Comparison of ENCODE assay signal across 11 cellular contexts in the genomic region with DNA sequence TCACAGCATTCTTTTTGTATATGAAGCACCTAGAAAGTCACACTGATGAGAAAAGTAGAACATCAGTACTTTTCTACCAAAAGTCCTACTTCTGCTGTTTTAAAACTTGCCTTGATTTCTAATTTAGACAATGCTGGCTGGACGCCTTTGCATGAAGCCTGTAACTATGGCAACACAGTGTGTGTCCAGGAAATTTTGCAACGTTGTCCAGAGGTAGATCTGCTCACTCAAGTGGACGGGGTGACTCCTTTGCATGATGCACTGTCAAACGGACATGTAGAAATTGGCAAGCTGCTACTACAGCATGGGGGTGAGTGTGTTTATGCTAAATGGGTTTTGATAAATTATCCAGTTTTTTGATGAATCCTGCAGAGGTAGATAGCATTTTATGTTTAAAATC.
DNase-seq lines count a peak whose midpoint lies in the region; ATAC-seq and TF ChIP-seq lines count a peak whose summit lies in the region.
"Had no signal": no experiment of that assay in that cellular context is flagged by ENCODE, and none has a peak within 500 bp of the region (broad histone marks: within the 10 kb centered on the region; RNA-seq: fewer than 3 reads in every experiment).

No MANE protein-coding gene starts in this region.

- H3K27ac ChIP-seq in ascending aorta (no peak overlapping the region), Peyer's patch (no peak overlapping the region)

- H3K4me3 ChIP-seq in adipocyte (ENCODE audit: low read length) (no peak overlapping the region), ascending aorta (no peak overlapping the region), Peyer's patch (no peak overlapping the region)

- peaks cover 32% of the 10 kb centered on the region for H3K4me1 ChIP-seq in adipocyte (ENCODE audit: control insufficient read depth, insufficient read depth, low read length)
- no peaks in the 10 kb centered on the region for H3K4me1 ChIP-seq in ascending aorta
- no peaks in the 10 kb centered on the region for H3K4me1 ChIP-seq in Peyer's patch

- no peaks in the 10 kb centered on the region for H3K9me3 Mint-ChIP-seq in activated naive CD4-positive, alpha-beta T cell treated with anti-CD3 and anti-CD28 coated beads, Interleukin-2, amount 50 U/mL, for 72 hours
- H3K9me3 Mint-ChIP-seq: CD4-positive, alpha-beta T cell; T-helper 1 cell treated with Interleukin-12 subunit alpha and Interleukin-12 subunit beta and Interleukin-4 antibody, amounts not matched to agents 30 μg/mL and 1 μg/mL, for 36 hours had no signal

- DNase-seq in AG20443 (ENCODE audit: low spot score) (peak; percentile 18), NCI-H1092 (lab: John Stamatoyannopoulos, UW) (peak; percentile 29), adipocyte (ENCODE audit: low read depth) (peak; percentile 47), iris pigment epithelial cell (ENCODE audit: low read depth) (peak; percentile 94), ascending aorta (ENCODE audit: low spot score in 2 of 2) (no peak), Peyer's patch (no peak)
- DNase-seq in activated naive CD4-positive, alpha-beta T cell treated with anti-CD3 and anti-CD28 coated beads, Interleukin-2, amount 50 U/mL, for 72 hours (ENCODE audit: low spot score in 2 of 2), result no peak
- no peak for DNase-seq in activated CD8-positive, alpha-beta memory T cell treated with anti-CD3 and anti-CD28 coated beads for 24 hours
- DNase-seq: activated T-cell treated with anti-CD3 and anti-CD28 coated beads for 4 hours; CD4-positive, alpha-beta T cell had no signal

- no peak for ATAC-seq in activated naive CD4-positive, alpha-beta T cell treated with anti-CD3 and anti-CD28 coated beads, Interleukin-2, amount 50 U/mL, for 72 hours

- TF ChIP-seq CTCF in ascending aorta (IDR thresholded peaks at IDR 0.05) (no peak), Peyer's patch (IDR thresholded peaks at IDR 0.05) (no peak)

- H3K27me3 ChIP-seq in adipocyte (replicated peaks; ENCODE audit: control insufficient read depth, insufficient read depth, low read length) (no peaks in the 10 kb centered on the region), ascending aorta (no peaks in the 10 kb centered on the region), Peyer's patch (no peaks in the 10 kb centered on the region)

- no peak for TF ChIP-seq POLR2A in Peyer's patch (IDR thresholded peaks at IDR 0.05)

- intact Hi-C loops in ascending aorta (cut with DNase I), result no loop called here

- peaks cover 6% of the 10 kb centered on the region for H3K36me3 ChIP-seq in adipocyte (ENCODE audit: control insufficient read depth, insufficient read depth, low read length, severe bottlenecking)
- no peaks in the 10 kb centered on the region for H3K36me3 ChIP-seq in ascending aorta
- H3K36me3 ChIP-seq in Peyer's patch, result peaks cover 0 to 27% (median 0%) of the 10 kb centered on the region in 3 donors

- no peaks in the 10 kb centered on the region for H3K9me3 ChIP-seq in adipocyte (ENCODE audit: control insufficient read depth, low read length)
- H3K9me3 ChIP-seq in ascending aorta, result no peaks in the 10 kb centered on the region
- no peaks in the 10 kb centered on the region for H3K9me3 ChIP-seq in Peyer's patch

- H3K27ac Mint-ChIP-seq in activated naive CD4-positive, alpha-beta T cell treated with anti-CD3 and anti-CD28 coated beads, Interleukin-2, amount 50 U/mL, for 72 hours, result no peak overlapping the region
- H3K27ac Mint-ChIP-seq: CD4-positive, alpha-beta T cell; T-helper 1 cell treated with Interleukin-12 subunit alpha and Interleukin-12 subunit beta and Interleukin-4 antibody, amounts not matched to agents 30 μg/mL and 1 μg/mL, for 36 hours had no signal

- peaks cover 8 to 14% of the 10 kb centered on the region in 2 donors for H3K36me3 Mint-ChIP-seq in activated naive CD4-positive, alpha-beta T cell treated with anti-CD3 and anti-CD28 coated beads, Interleukin-2, amount 50 U/mL, for 72 hours

- H3K9ac ChIP-seq in adipocyte (ENCODE audit: low read length), result no peak overlapping the region

Comparison
In these comparisons a context has a peak if more than half of its experiments do, and no peak if none do; other contexts are left out.
1. DNase-seq: peak in AG20443 (single experiment), NCI-H1092 (single experiment), adipocyte (single experiment) and iris pigment epithelial cell (single experiment); none in activated naive CD4-positive, alpha-beta T cell treated with anti-CD3 and anti-CD28 coated beads, Interleukin-2, amount 50 U/mL, for 72 hours (0 of 2), ascending aorta (0 of 2), activated CD8-positive, alpha-beta memory T cell treated with anti-CD3 and anti-CD28 coated beads for 24 hours (single experiment) and Peyer's patch (0 of 3).